ENCODE assay signal across 1 cellular context in the genomic region with DNA sequence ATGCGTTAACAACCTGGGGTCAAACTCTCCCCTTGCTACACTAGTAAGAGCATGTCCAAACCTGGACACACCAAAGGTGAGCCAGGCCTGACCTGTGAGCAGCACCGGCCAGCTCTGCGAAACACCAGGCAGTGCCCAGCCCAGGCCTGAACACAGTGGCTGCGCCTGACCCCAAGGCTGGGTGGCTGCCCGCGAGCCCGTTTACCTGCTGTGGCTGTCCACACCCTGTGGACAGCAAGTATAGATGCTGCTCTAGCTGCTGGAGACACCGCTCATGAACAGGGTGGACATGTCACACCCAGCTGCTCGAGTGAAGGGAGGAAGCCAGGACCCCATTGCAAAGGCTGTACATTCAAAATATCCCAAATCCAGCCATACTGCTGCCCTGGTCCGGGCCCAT.
TF ChIP-seq lines count a peak whose summit lies in the region.

No MANE protein-coding gene starts in this region.

TF ChIP-seq in GM12878, 131 proteins besides CTCF, POLR2A, EP300 and RAD21:
- TF ChIP-seq CEBPZ (IDR thresholded peaks at IDR 0.05; ENCODE audit: low read depth, low read length) (no peak), SMARCA5 (IDR thresholded peaks at IDR 0.05) (no peak), MYC (IDR thresholded peaks at IDR 0.05; ENCODE audit: insufficient read depth, insufficient read length, insufficient replicate concordance, low read length, severe bottlenecking) (no peak), MAX (IDR thresholded peaks at IDR 0.05; ENCODE audit: low read depth, low read length) (no peak), ZNF592 (IDR thresholded peaks at IDR 0.05) (no peak), SREBF2 (IDR thresholded peaks at IDR 0.05; ENCODE audit: low read length) (no peak)
- TF ChIP-seq, protein P1, sequence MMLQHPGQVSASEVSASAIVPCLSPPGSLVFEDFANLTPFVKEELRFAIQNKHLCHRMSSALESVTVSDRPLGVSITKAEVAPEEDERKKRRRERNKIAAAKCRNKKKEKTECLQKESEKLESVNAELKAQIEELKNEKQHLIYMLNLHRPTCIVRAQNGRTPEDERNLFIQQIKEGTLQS (IDR thresholded peaks at IDR 0.05; ENCODE audit: borderline replicate concordance, extremely low read depth, low read depth, low read length) = no peak
